Comparison of ENCODE assay signal across 17 cellular contexts in genomic region chr9:132804576-132805295, GRCh38.
A peak's percentile ranks its signal among the peaks of the same experiment; 100 is the strongest.
DNase-seq lines count a peak whose midpoint lies in the region; ATAC-seq and TF ChIP-seq lines count a peak whose summit lies in the region.
"Had no signal": no experiment of that assay in that cellular context is flagged by ENCODE, and none has a peak within 500 bp of the region (broad histone marks: within the 10 kb centered on the region; RNA-seq: fewer than 3 reads in every experiment).

No MANE protein-coding gene starts in this region.

- H3K9me3 ChIP-seq in transverse colon = no peaks in the 10 kb centered on the region
- H3K9me3 ChIP-seq: ascending aorta, Caco-2, esophagus muscularis mucosa, heart right ventricle, thoracic aorta had no signal

- POLR2A ChIA-PET in HEK293T (lab: Yijun Ruan, JAX) = no interaction called here

- no peak overlapping the region for H3K4me3 ChIP-seq in transverse colon
- H3K4me3 ChIP-seq: ascending aorta, esophagus muscularis mucosa, heart right ventricle, thoracic aorta had no signal

- peaks cover 0 to 7% (median 4%) of the 10 kb centered on the region in 4 donors for H3K4me1 ChIP-seq in transverse colon
- H3K4me1 ChIP-seq: ascending aorta had no signal

- WGBS in transverse colon (ENCODE audit: low coverage in 1 of 2), 2 donors = 53% methylated on average over 19 of the region's 20 CpGs; no CpG with 5 or more reads in 1 of the 2 donors

- H3K27ac ChIP-seq in transverse colon = no peak overlapping the region
- H3K27ac ChIP-seq: ascending aorta, esophagus muscularis mucosa, heart right ventricle, thoracic aorta had no signal

- no peak for TF ChIP-seq POLR2A in transverse colon (IDR thresholded peaks at IDR 0.05)

- in situ Hi-C loops in transverse colon (cut with MboI; ENCODE audit: low pct_ligation_motif_present in 1 of 4, low pct_unique_long_range_greater_than_20kb in 1 of 4, low sequenced_read_pairs in 3 of 4) = loop anchor here in 3 of 4 donors (10.0 to 25.0 kb wide), 3 partner anchors 290 to 392 kb away; partner anchors contain the start of genes CFAP77 (in 3 of the 3) and TTF1 (in 2 of the 3)

- CTCF ChIA-PET in HEK293T (lab: Yijun Ruan, JAX) = no interaction called here

- DNase-seq in activated CD8-positive, alpha-beta memory T cell treated with anti-CD3 and anti-CD28 coated beads for 24 hours = peak; percentile 45
- no peak for DNase-seq in activated CD8-positive, alpha-beta memory T cell treated with anti-CD3 and anti-CD28 coated beads, Interleukin-2, amount 50 U/mL, for 48 hours
- DNase-seq in RPMI8226 (peak; percentile 59), myocyte (ENCODE audit: low read depth) (peak; percentile 59), transverse colon (peak; percentile 39), HEK293T (ENCODE audit: extremely low spot score) (no peak), activated gamma-delta T cell (lab: John Stamatoyannopoulos, UW) (no peak)
- DNase-seq: activated CD4-positive, alpha-beta T cell treated with anti-CD3 and anti-CD28 coated beads, Interleukin-2, amount 50 U/mL, for 4 hours; heart right ventricle; NCI-H2081; NK-92 treated with Interleukin-12 subunit alpha and Interleukin-12 subunit beta, amount 100 ng/mL, for 24 hours; SIG-M5 had no signal

- H3K36me3 ChIP-seq in transverse colon = no peaks in the 10 kb centered on the region
- H3K36me3 ChIP-seq: ascending aorta, esophagus muscularis mucosa, heart right ventricle, thoracic aorta had no signal

- intact Hi-C loops in transverse colon (cut with DNase I; ENCODE audit: low total_unique reads) = no loop called here

- no peak for TF ChIP-seq EP300 in transverse colon (IDR thresholded peaks at IDR 0.05; ENCODE audit: low read depth)

- no peak for TF ChIP-seq CTCF in transverse colon (IDR thresholded peaks at IDR 0.05)

- H3K27me3 ChIP-seq in transverse colon = peaks cover 56% of the 10 kb centered on the region
- H3K27me3 ChIP-seq: ascending aorta had no signal

- ATAC-seq in HG03025 (IDR thresholded peaks at IDR 0.05; ENCODE audit: low FRiP score, unreplicated experiment) = no peak
- ATAC-seq: heart right ventricle had no signal

TF ChIP-seq in HEK293T, 16 proteins besides CTCF, POLR2A, EP300 and RAD21:
- TF ChIP-seq TARDBP (IDR thresholded peaks at IDR 0.05) (no peak), NFRKB (IDR thresholded peaks at IDR 0.05) (no peak), SP1 (IDR thresholded peaks at IDR 0.05) (no peak), FOXM1 (IDR thresholded peaks at IDR 0.05; ENCODE audit: borderline replicate concordance) (no peak), LEF1 (IDR thresholded peaks at IDR 0.05; ENCODE audit: borderline replicate concordance) (no peak), SUZ12 (IDR thresholded peaks at IDR 0.05) (no peak), ELF4 (IDR thresholded peaks at IDR 0.05) (no peak), ARNT (IDR thresholded peaks at IDR 0.05) (no peak), FOXK2 (IDR thresholded peaks at IDR 0.05) (no peak), L3MBTL2 (conservative IDR thresholded peaks at IDR 0.05) (no peak), CTBP1 (IDR thresholded peaks at IDR 0.05; ENCODE audit: borderline replicate concordance) (no peak), PKNOX1 (IDR thresholded peaks at IDR 0.05) (no peak)
TF ChIP-seq in HEK293T: peak in this region for 0.

Comparison
In these comparisons a context has a peak if more than half of its experiments do, and no peak if none do; other contexts are left out.
1. DNase-seq: peak in activated CD8-positive, alpha-beta memory T cell treated with anti-CD3 and anti-CD28 coated beads for 24 hours (single experiment), RPMI8226 (single experiment), myocyte (single experiment) and transverse colon (single experiment); none in activated CD8-positive, alpha-beta memory T cell treated with anti-CD3 and anti-CD28 coated beads, Interleukin-2, amount 50 U/mL, for 48 hours (single experiment), HEK293T (single experiment) and activated gamma-delta T cell (single experiment).